Comparison of ENCODE assay signal across 20 cellular contexts in the genomic region with DNA sequence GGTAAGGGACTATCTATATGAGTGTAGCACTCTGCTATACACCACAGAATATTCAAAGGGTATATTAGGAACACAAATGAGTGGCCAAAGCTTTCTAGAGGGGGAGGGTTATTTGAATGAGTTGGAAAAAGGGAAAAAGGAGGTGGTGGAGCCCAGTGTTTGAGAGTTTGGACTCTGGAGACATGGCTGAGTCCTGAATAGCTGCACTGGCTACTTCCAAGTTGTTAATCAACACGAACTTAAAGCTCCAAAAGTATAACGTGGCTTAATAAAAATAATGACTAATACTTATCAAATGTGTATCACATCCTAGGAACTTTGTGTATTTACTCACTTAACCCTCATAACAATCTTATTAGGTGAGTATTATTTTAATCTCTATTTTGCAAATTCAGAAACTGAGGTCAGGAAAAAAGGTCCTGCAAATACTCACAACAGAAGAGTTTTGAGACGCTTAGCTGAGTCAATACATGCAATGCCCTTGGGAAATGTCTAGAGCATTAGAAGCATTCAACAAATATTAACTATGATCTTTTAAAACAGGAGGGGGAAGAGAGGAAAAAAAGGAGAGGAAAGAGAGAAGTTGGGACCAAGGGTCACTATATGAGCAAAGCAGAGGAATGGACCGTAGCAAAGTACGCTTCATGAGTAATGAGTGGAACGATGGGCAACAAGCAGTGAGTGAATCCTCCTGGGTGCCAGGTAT.
DNase-seq lines count a peak whose midpoint lies in the region; ATAC-seq and TF ChIP-seq lines count a peak whose summit lies in the region.
"Had no signal": no experiment of that assay in that cellular context is flagged by ENCODE, and none has a peak within 500 bp of the region (broad histone marks: within the 10 kb centered on the region; RNA-seq: fewer than 3 reads in every experiment).

No MANE protein-coding gene starts in this region.

- peaks cover 0 to 66% of the 10 kb centered on the region in 2 experiments; a peak in 2 of 4 replicates for H3K4me1 ChIP-seq in SK-N-SH (ENCODE audit: control insufficient read depth in 1 of 2, insufficient read depth in 2 of 2, low read depth in 1 of 2, low read length in 1 of 2)
- H3K4me1 ChIP-seq: prostate gland had no signal

- no peaks in the 10 kb centered on the region for H3K27me3 ChIP-seq in SK-N-SH (ENCODE audit: insufficient read depth)

- H3K36me3 ChIP-seq in SK-N-SH (replicated peaks in 1 of 2; ENCODE audit: control insufficient read depth in 1 of 2, insufficient read depth in 2 of 2, low read length in 1 of 2): peaks cover 0 to 27% of the 10 kb centered on the region in 2 experiments
- H3K36me3 ChIP-seq: prostate gland had no signal

- peak; percentile 82 for DNase-seq in ELR (ENCODE audit: low read depth)
- no peak for DNase-seq in SK-N-SH
- DNase-seq in fibroblast of mammary gland (ENCODE audit: low read depth): peak; percentile 94
- DNase-seq in skeletal muscle cell (ENCODE audit: low read depth): peak; percentile 82
- DNase-seq in central memory CD4-positive, alpha-beta T cell: no peak
- no peak for DNase-seq in NCI-H2196 treated with DMSO at 0.1 percent for 48 hours (lab: John Stamatoyannopoulos, UW; ENCODE audit: unreplicated experiment)
- no peak for DNase-seq in NCI-H1436 (lab: John Stamatoyannopoulos, UW)
- DNase-seq: activated CD4-positive, alpha-beta T cell treated with anti-CD3 and anti-CD28 coated beads, Interleukin-2, amount 50 U/mL, for 48 hours; activated naive CD8-positive, alpha-beta T cell treated with anti-CD3 and anti-CD28 coated beads, Interleukin-2, amount 10 ng/mL, durations not matched to agents 7 days and 5 days; activated T-cell treated with anti-CD3 and anti-CD28 coated beads, Interleukin-2, amount 50 U/mL, for 48 hours; cerebellar nuclear complex; hypothalamus; Karpas-422; NCI-H1694 treated with DMSO at 0.1 percent for 48 hours; OCI-M1; substantia nigra had no signal

- POLR2A ChIA-PET in SK-N-SH (lab: Yijun Ruan, JAX): no interaction called here

- no peaks in the 10 kb centered on the region for H3K9me2 ChIP-seq in SK-N-SH

- H3K4me2 ChIP-seq in SK-N-SH: peak overlapping the region; percentile 46
- H3K4me2 ChIP-seq: GM23338 had no signal

- no peak for TF ChIP-seq CTCF in SK-N-SH (IDR thresholded peaks at IDR 0.05)
- no peak for TF ChIP-seq CTCF in fibroblast of mammary gland (conservative IDR thresholded peaks at IDR 0.05; ENCODE audit: control insufficient read depth, insufficient read depth, low read depth, low read length)

- no peaks in the 10 kb centered on the region for H3K9me3 ChIP-seq in SK-N-SH
- H3K9me3 ChIP-seq: prostate gland had no signal

- no peak for ATAC-seq in GM18907 (IDR thresholded peaks at IDR 0.05; ENCODE audit: unreplicated experiment)
- ATAC-seq: GM23338 had no signal

- H2AFZ ChIP-seq in SK-N-SH (ENCODE audit: low read depth): no peak overlapping the region
- H2AFZ ChIP-seq: GM23338 had no signal

- peak in 1 of 2 experiments; percentile 61; a peak in 1 of 4 replicates for TF ChIP-seq EP300 in SK-N-SH (IDR thresholded peaks at IDR 0.05; ENCODE audit: borderline replicate concordance in 1 of 2, low read depth in 1 of 2, low read length in 1 of 2)

- peak overlapping the region; percentile 64 to 100; a peak in 3 of 4 replicates for H3K27ac ChIP-seq in SK-N-SH (ENCODE audit: low read depth in 2 of 2, low read length in 1 of 2)
- H3K27ac ChIP-seq: C4-2B, prostate gland had no signal

- CTCF ChIA-PET in SK-N-SH (lab: Yijun Ruan, JAX): no interaction called here

- TF ChIP-seq RAD21 in SK-N-SH (IDR thresholded peaks at IDR 0.05; ENCODE audit: low read length): no peak

- H4K20me1 ChIP-seq in SK-N-SH (ENCODE audit: insufficient read depth): no peaks in the 10 kb centered on the region

- 7% methylated on average over 6 of the region's 6 CpGs for WGBS in SK-N-SH (ENCODE audit: low lambda C conversion rate)

- H3K4me3 ChIP-seq in SK-N-SH (ENCODE audit: low read depth in 2 of 2, low read length in 1 of 2) (no peak overlapping the region), fibroblast of mammary gland (ENCODE audit: control insufficient read depth, low read depth, low read length) (no peak overlapping the region), skeletal muscle cell (ENCODE audit: low read depth, low read length) (no peak overlapping the region)
- H3K4me3 ChIP-seq: GM23338, prostate gland had no signal

- peaks cover 88% of the 10 kb centered on the region for H3F3A ChIP-seq in SK-N-SH (replicated peaks; ENCODE audit: insufficient read depth)

- peaks cover 72% of the 10 kb centered on the region for H3K79me2 ChIP-seq in SK-N-SH (ENCODE audit: insufficient read depth)

- H3K9ac ChIP-seq in SK-N-SH: peak overlapping the region; percentile 97

TF ChIP-seq in SK-N-SH, 30 proteins besides CTCF, POLR2A, EP300 and RAD21:
- TF ChIP-seq CHD2 (IDR thresholded peaks at IDR 0.05; ENCODE audit: low read length, partially characterized antibody) (no peak), EZH2phosphoT487 (IDR thresholded peaks at IDR 0.05; ENCODE audit: borderline replicate concordance, low read depth) (no peak), GATA2 (CRISPR knock-in tag; IDR thresholded peaks at IDR 0.05) (no peak), GABPA (IDR thresholded peaks at IDR 0.05; ENCODE audit: low read depth) (no peak), SMC3 (IDR thresholded peaks at IDR 0.05; ENCODE audit: low read depth, low read length) (no peak), RFX5 (IDR thresholded peaks at IDR 0.05; ENCODE audit: low read length) (no peak), TCF12 (IDR thresholded peaks at IDR 0.05) (peak; percentile 46), FOXM1 (IDR thresholded peaks at IDR 0.05; ENCODE audit: low read depth) (peak; percentile 64; the same call in 1 of the 2 replicates), TAF1 (IDR thresholded peaks at IDR 0.05; ENCODE audit: borderline replicate concordance, low read depth, low read length) (no peak), JUND (IDR thresholded peaks at IDR 0.05) (0 out of 2 replicates have a peak, but pooled peaks have one; percentile 17), POLR2AphosphoS5 (IDR thresholded peaks at IDR 0.05; ENCODE audit: low read depth, low read length) (no peak), FOSL2 (IDR thresholded peaks at IDR 0.05; ENCODE audit: borderline replicate concordance, low read depth) (0 out of 2 replicates have a peak, but pooled peaks have one; percentile 8), NRF1 (IDR thresholded peaks at IDR 0.05; ENCODE audit: low read depth, low read length) (no peak)
- TF ChIP-seq, protein P1, sequence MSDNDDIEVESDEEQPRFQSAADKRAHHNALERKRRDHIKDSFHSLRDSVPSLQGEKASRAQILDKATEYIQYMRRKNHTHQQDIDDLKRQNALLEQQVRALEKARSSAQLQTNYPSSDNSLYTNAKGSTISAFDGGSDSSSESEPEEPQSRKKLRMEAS (IDR thresholded peaks at IDR 0.05; ENCODE audit: low read depth): no peak

Comparison
In these comparisons a context has a peak if more than half of its experiments do, and no peak if none do; other contexts are left out.
1. DNase-seq: peak in ELR (single experiment), fibroblast of mammary gland (single experiment) and skeletal muscle cell (single experiment); none in SK-N-SH (single experiment), central memory CD4-positive, alpha-beta T cell (single experiment), NCI-H2196 treated with DMSO at 0.1 percent for 48 hours (single experiment) and NCI-H1436 (single experiment).